ENCODE assay signal across 29 cellular contexts in genomic region chr7:100163871-100164270, GRCh38. TPM values are rescaled to one million over a fixed set of nuclear protein-coding genes. Genes with fewer than 3 reads are reported as not detected.
A peak's percentile ranks its signal among the peaks of the same experiment; 100 is the strongest.
DNase-seq lines count a peak whose midpoint lies in the region; ATAC-seq, FAIRE-seq and TF ChIP-seq lines count a peak whose summit lies in the region.
"Had no signal": no experiment of that assay in that cellular context is flagged by ENCODE, and none has a peak within 500 bp of the region (broad histone marks: within the 10 kb centered on the region; RNA-seq: fewer than 3 reads in every experiment).

No MANE protein-coding gene starts in this region.

- H3K27ac Mint-ChIP-seq in activated CD4-positive, alpha-beta T cell treated with anti-CD3 and anti-CD28 coated beads, Interleukin-2, amount 10 ng/mL, durations not matched to agents 7 days and 5 days, result peak overlapping the region; percentile 98
- H3K27ac Mint-ChIP-seq: B cell had no signal

- peak overlapping the region; percentile 52 for H3K27ac ChIP-seq in RWPE2 (ENCODE audit: poor library complexity, severe bottlenecking)
- H3K27ac ChIP-seq in H1 (ENCODE audit: low read depth, low read length), result no peak overlapping the region
- peak overlapping the region in 2 of 8 donors; percentile 32 to 51 for H3K27ac ChIP-seq in spleen
- H3K27ac ChIP-seq: esophagus muscularis mucosa, gastrocnemius medialis, neutrophil, psoas muscle, thyroid gland had no signal

- TF ChIP-seq CTCF in RWPE2 (IDR thresholded peaks at IDR 0.05; ENCODE audit: poor library complexity, severe bottlenecking) (no peak), H1 (IDR thresholded peaks at IDR 0.05; ENCODE audit: control extremely low read depth in 1 of 3, insufficient read depth in 1 of 3, low read depth in 1 of 3, low read length in 3 of 3) (no peak), spleen (IDR thresholded peaks at IDR 0.05 in 8 of 11, conservative IDR thresholded peaks at IDR 0.05 in 3 of 11) (no peak)

- H3K4me1 ChIP-seq in RWPE2 (ENCODE audit: insufficient read depth, poor library complexity, severe bottlenecking) (peaks cover 10% of the 10 kb centered on the region), H1 (replicated peaks in 1 of 4; ENCODE audit: control insufficient read depth in 3 of 4, insufficient read depth in 4 of 4, low read length in 3 of 4) (peaks cover 5 to 15% (median 7%) of the 10 kb centered on the region in 4 experiments), spleen (peaks cover 10 to 51% (median 28%) of the 10 kb centered on the region in 6 donors)

- H3K27me3 Mint-ChIP-seq in activated CD4-positive, alpha-beta T cell treated with anti-CD3 and anti-CD28 coated beads, Interleukin-2, amount 10 ng/mL, durations not matched to agents 7 days and 5 days, result no peaks in the 10 kb centered on the region

- intact Hi-C loops in spleen (cut with DNase I; ENCODE audit: low total_unique reads), result no loop called here

- H2BK12ac ChIP-seq in H1 (ENCODE audit: low read depth, low read length), result no peak overlapping the region; the same call in 1 of the 2 replicates

- POLR2A ChIA-PET in activated CD4-positive, alpha-beta T cell treated with anti-CD3 and anti-CD28 coated beads, Interleukin-2, amount 10 ng/mL, durations not matched to agents 7 days and 5 days (lab: Charles Lee), result interaction anchor here (0.6 kb wide), 1 partner anchor 61 kb away, joined by 5 read pairs; no protein-coding TSS in a partner anchor
- POLR2A ChIA-PET in H1 (lab: Charles Lee; ENCODE audit: partially characterized antibody), result interaction anchor here (11.0 kb wide), 1 partner anchor 7 kb away, joined by 145 read pairs; the partner anchor contains the start of gene TRAPPC14

- no peaks in the 10 kb centered on the region; the same call in 1 of the 2 replicates for H3K79me1 ChIP-seq in H1 (ENCODE audit: low read depth, low read length)

- H3K23me2 ChIP-seq in H1 (ENCODE audit: low read depth, low read length), result peaks cover 6% of the 10 kb centered on the region; the same call in 1 of the 2 replicates

- peak overlapping the region; percentile 3 for H4K91ac ChIP-seq in H1 (replicated peaks; ENCODE audit: insufficient read length, low read length)

- no peak for TF ChIP-seq RAD21 in H1 (IDR thresholded peaks at IDR 0.05 in 1 of 2, conservative IDR thresholded peaks at IDR 0.05 in 1 of 2; ENCODE audit: low read depth in 2 of 2, low read length in 2 of 2)

- peak overlapping the region; percentile 60 for H3K4me3 Mint-ChIP-seq in activated CD4-positive, alpha-beta T cell treated with anti-CD3 and anti-CD28 coated beads, Interleukin-2, amount 10 ng/mL, durations not matched to agents 7 days and 5 days
- H3K4me3 Mint-ChIP-seq: B cell had no signal

- no peak overlapping the region for H2BK5ac ChIP-seq in H1 (ENCODE audit: low read depth, low read length)

- H2BK15ac ChIP-seq in H1 (ENCODE audit: low read length), result no peak overlapping the region

- no peak overlapping the region for H3K23ac ChIP-seq in H1 (ENCODE audit: insufficient read length)

- no peak overlapping the region; the same call in 1 of the 2 replicates for H2BK20ac ChIP-seq in H1 (ENCODE audit: low read length)

- no peaks in the 10 kb centered on the region for H3K79me2 ChIP-seq in H1 (ENCODE audit: control insufficient read depth in 1 of 2, insufficient read depth in 2 of 2, low read length in 2 of 2)

- H3K27me3 ChIP-seq in RWPE2 (ENCODE audit: insufficient read depth, poor library complexity, severe bottlenecking) (no peaks in the 10 kb centered on the region), H1 (replicated peaks in 1 of 4; ENCODE audit: control insufficient read depth in 3 of 4, extremely low read depth in 1 of 4, insufficient read depth in 3 of 4, low read length in 3 of 4) (peaks cover 0 to 10% (median 2%) of the 10 kb centered on the region in 4 experiments; a peak in 1 of 7 replicates), spleen (replicated peaks in 1 of 7) (peaks cover 0 to 38% (median 13%) of the 10 kb centered on the region in 7 donors)
- H3K27me3 ChIP-seq: thyroid gland had no signal

- FAIRE-seq in H1 (lab: Jason Lieb, UNC), result no peak
- FAIRE-seq: A204.1 had no signal

- H3K36me3 Mint-ChIP-seq in activated CD4-positive, alpha-beta T cell treated with anti-CD3 and anti-CD28 coated beads, Interleukin-2, amount 10 ng/mL, durations not matched to agents 7 days and 5 days (ENCODE audit: low read depth), result peaks cover 10% of the 10 kb centered on the region

- no peak for DNase-seq in activated CD4-positive, alpha-beta T cell treated with anti-CD3 and anti-CD28 coated beads, Interleukin-2, amount 10 ng/mL, durations not matched to agents 7 days and 5 days
- DNase-seq in activated CD4-positive, alpha-beta T cell treated with anti-CD3 and anti-CD28 coated beads for 48 hours, result no peak
- DNase-seq in RWPE2 (ENCODE audit: low spot score), result no peak
- no peak for DNase-seq in H1 (ENCODE audit: low read depth in 1 of 2, low spot score in 2 of 2)
- DNase-seq in spleen, result peak; percentile 53
- DNase-seq in NCI-H2227 (lab: John Stamatoyannopoulos, UW; ENCODE audit: unreplicated experiment), result no peak
- DNase-seq in OCI-M1 (lab: John Stamatoyannopoulos, UW), result no peak
- DNase-seq: activated naive CD4-positive, alpha-beta T cell; activated T-cell treated with anti-CD3 and anti-CD28 coated beads for 4 hours; Calu3; effector CD4-positive, alpha-beta T cell; gastrocnemius medialis; islet precursor cell; NCI-H1092 treated with DMSO at 0.1 percent for 48 hours; NCI-H2029; NCI-H226; NCI-H82; SIG-M5; stimulated activated CD4-positive, alpha-beta T cell treated with anti-CD3 and anti-CD28 coated beads, Interleukin-2, amount 100 ng/mL, for 48 hours; stimulated activated naive CD4-positive, alpha-beta T cell treated with Interleukin-2 at 50 U/mL for 16 hours; thyroid gland had no signal

- ATAC-seq in RWPE2 (ENCODE audit: low read depth) (no peak), GM21723 (IDR thresholded peaks at IDR 0.05; ENCODE audit: unreplicated experiment) (no peak)
- ATAC-seq: gastrocnemius medialis, psoas muscle had no signal

- H2AFZ ChIP-seq in H1 (ENCODE audit: low read length), result no peak overlapping the region

- H3K56ac ChIP-seq in H1 (replicated peaks; ENCODE audit: insufficient read length, low read depth, low read length), result no peak overlapping the region

- H3K4me1 Mint-ChIP-seq in activated CD4-positive, alpha-beta T cell treated with anti-CD3 and anti-CD28 coated beads, Interleukin-2, amount 10 ng/mL, durations not matched to agents 7 days and 5 days, result peaks cover 78% of the 10 kb centered on the region

- CTCF ChIA-PET in activated CD4-positive, alpha-beta T cell treated with anti-CD3 and anti-CD28 coated beads, Interleukin-2, amount 10 ng/mL, durations not matched to agents 7 days and 5 days (lab: Charles Lee), result interaction anchor here (0.5 to 1.3 kb wide), 7 partner anchors 8 to 41 kb away, joined by 3 to 5 read pairs (median 3); partner anchors contain the start of genes LAMTOR4 and MBLAC1
- CTCF ChIA-PET in H1 (lab: Charles Lee; ENCODE audit: partially characterized antibody), result interaction anchor here (0.9 to 11.2 kb wide), 2 partner anchors 32 to 54 kb away, joined by 4 to 94 read pairs; no protein-coding TSS in a partner anchor

- H3K4me3 ChIP-seq in RWPE2 (ENCODE audit: severe bottlenecking), result no peak overlapping the region
- H3K4me3 ChIP-seq in H1 (ENCODE audit: extremely low read depth in 1 of 4, insufficient read depth in 2 of 4, low read depth in 3 of 4, low read length in 4 of 4), result no peak overlapping the region
- no peak overlapping the region for H3K4me3 ChIP-seq in spleen
- H3K4me3 ChIP-seq: esophagus muscularis mucosa, gastrocnemius medialis, lung, psoas muscle, smooth muscle cell, thyroid gland had no signal

- H3K9me3 Mint-ChIP-seq in activated CD4-positive, alpha-beta T cell treated with anti-CD3 and anti-CD28 coated beads, Interleukin-2, amount 10 ng/mL, durations not matched to agents 7 days and 5 days, result no peaks in the 10 kb centered on the region

- H3K9me3 ChIP-seq in RWPE2 (ENCODE audit: severe bottlenecking), result no peaks in the 10 kb centered on the region
- no peaks in the 10 kb centered on the region for H3K9me3 ChIP-seq in H1 (ENCODE audit: insufficient read depth in 2 of 2, low read depth in 1 of 2, low read length in 1 of 2)
- no peaks in the 10 kb centered on the region for H3K9me3 ChIP-seq in spleen
- H3K9me3 ChIP-seq: esophagus muscularis mucosa, gastrocnemius medialis, neutrophil, psoas muscle, thyroid gland had no signal

- H3K4me2 ChIP-seq in H1 (ENCODE audit: insufficient read depth in 1 of 2, low read depth in 2 of 2, low read length in 2 of 2), result no peak overlapping the region
- H3K4me2 ChIP-seq: smooth muscle cell had no signal

- H3K4ac ChIP-seq in H1 (replicated peaks; ENCODE audit: insufficient read length, low read depth, low read length), result no peak overlapping the region

- no peak overlapping the region for H3K14ac ChIP-seq in H1 (ENCODE audit: insufficient read length)

- TF ChIP-seq POLR2A in H1 (IDR thresholded peaks at IDR 0.05; ENCODE audit: control extremely low read depth in 1 of 2, low read depth in 2 of 2, low read length in 2 of 2) (no peak), spleen (IDR thresholded peaks at IDR 0.05) (no peak)

- no peak overlapping the region for H4K5ac ChIP-seq in H1 (ENCODE audit: insufficient read length, low read depth, low read length)

- H3K36me3 ChIP-seq in RWPE2 (ENCODE audit: low read depth) (no peaks in the 10 kb centered on the region), H1 (ENCODE audit: control insufficient read depth in 2 of 4, insufficient read depth in 4 of 4, low read length in 3 of 4) (no peaks in the 10 kb centered on the region), spleen (no peaks in the 10 kb centered on the region)
- H3K36me3 ChIP-seq: esophagus muscularis mucosa, gastrocnemius medialis, neutrophil, thyroid gland had no signal

- H2BK120ac ChIP-seq in H1 (replicated peaks; ENCODE audit: low read depth, low read length), result no peak overlapping the region

- TF ChIP-seq EP300 in H1 (IDR thresholded peaks at IDR 0.05; ENCODE audit: borderline replicate concordance in 1 of 2, low read depth in 2 of 2, low read length in 2 of 2), result no peak

- H3K9ac ChIP-seq in H1 (replicated peaks in 1 of 4; ENCODE audit: extremely low read depth in 1 of 4, low read depth in 3 of 4, low read length in 3 of 4), result no peak overlapping the region

- no peak overlapping the region for H3K18ac ChIP-seq in H1 (ENCODE audit: extremely low read depth, low read length)

- no peaks in the 10 kb centered on the region for H4K20me1 ChIP-seq in H1 (replicated peaks in 1 of 2; ENCODE audit: control insufficient read depth in 1 of 2, insufficient read depth in 2 of 2, low read length in 2 of 2)

- WGBS in H1 (ENCODE audit: extremely low coverage in 1 of 2, insufficient coverage in 1 of 2, insufficient read length in 1 of 2, insufficient replicate concordance in 2 of 2, low coverage in 1 of 2, low lambda C conversion rate in 2 of 2, missing lambda C conversion rate in 1 of 2), 2 experiments, result 86% methylated on average over 5 of the region's 5 CpGs; no CpG with 5 or more reads in 1 of the 2 experiments
- 87 to 93% (median 90%) methylated on average over 5 of the region's 5 CpGs for WGBS in spleen, 5 donors

- no peak overlapping the region for H2AK5ac ChIP-seq in H1 (ENCODE audit: low read depth, low read length)

- no peak overlapping the region for H4K8ac ChIP-seq in H1 (ENCODE audit: extremely low read depth, insufficient read depth, low read length)

RNA-seq across cellular contexts. Expression of gene GAL3ST4, which starts 4.5 kb away (rescaled TPM):
- total RNA-seq in activated CD4-positive, alpha-beta T cell treated with anti-CD3 and anti-CD28 coated beads, Interleukin-2, amount 10 ng/mL, durations not matched to agents 7 days and 5 days, result 10 to 100 TPM; 14.2 to 15.6 TPM
- total RNA-seq in H1 (2021; fragmentation: NEBNext Ultra II Directional; extraction: Animal tissue kit (Norgen Biotek cat#: 25700)), result 5.1 and 5.3 TPM in 2 replicates
- polyA plus RNA-seq in H1 (2011; rRNA removed) (13.8 and 15.8 TPM in 2 replicates), spleen (1 to 10 TPM; 1.0 to 2.8 (median 1.1) TPM)
- 9.7 TPM for polyA plus RNA-seq in H1 (2011; cell fraction: cytosol; rRNA removed)
- 16.7 TPM for polyA plus RNA-seq in H1 (2011; cell fraction: nucleus; rRNA removed)
- 6.8 to 11.1 TPM (median 8.5 TPM) in 4 replicates for polyA plus RNA-seq in H1 (2012, experiment 1 of 2)
- polyA plus RNA-seq in H1 (2012, experiment 2 of 2), result 5.8 TPM
- polyA plus RNA-seq in H1 (2013, experiment 1 of 2), result 9.2 TPM
- polyA plus RNA-seq in H1 (2013, experiment 2 of 2), result 9.8 TPM
- polyA minus RNA-seq in H1 (2011; rRNA and poly(A)+ RNA removed), result 6.7 and 6.9 TPM in 2 replicates
- 6.5 TPM for polyA minus RNA-seq in H1 (2011; cell fraction: cytosol; rRNA and poly(A)+ RNA removed)
- 3.9 TPM for polyA minus RNA-seq in H1 (2011; cell fraction: nucleus; rRNA and poly(A)+ RNA removed)
- total RNA-seq in spleen, result 1 to 10 TPM; 1.3 to 6.2 (median 3.0) TPM

RNA-seq across cellular contexts. Expression of gene TRAPPC14, which starts 5.3 kb away (rescaled TPM):
- total RNA-seq in activated CD4-positive, alpha-beta T cell treated with anti-CD3 and anti-CD28 coated beads, Interleukin-2, amount 10 ng/mL, durations not matched to agents 7 days and 5 days, result 10 to 100 TPM; 54.0 to 54.6 TPM
- total RNA-seq in H1 (2021; fragmentation: NEBNext Ultra II Directional; extraction: Animal tissue kit (Norgen Biotek cat#: 25700)), result 20.2 and 22.1 TPM in 2 replicates
- 11.9 and 19.6 TPM in 2 replicates for polyA plus RNA-seq in H1 (2011; rRNA removed)
- 8.6 TPM for polyA plus RNA-seq in H1 (2011; cell fraction: cytosol; rRNA removed)
- polyA plus RNA-seq in H1 (2011; cell fraction: nucleus; rRNA removed), result 55.1 TPM
- 13.7 to 21.2 TPM (median 20.2 TPM) in 4 replicates for polyA plus RNA-seq in H1 (2012, experiment 1 of 2)
- 16.9 TPM for polyA plus RNA-seq in H1 (2012, experiment 2 of 2)
- 16.6 TPM for polyA plus RNA-seq in H1 (2013, experiment 1 of 2)
- polyA plus RNA-seq in H1 (2013, experiment 2 of 2), result 15.0 TPM
- 8.3 and 8.7 TPM in 2 replicates for polyA minus RNA-seq in H1 (2011; rRNA and poly(A)+ RNA removed)
- 6.9 TPM for polyA minus RNA-seq in H1 (2011; cell fraction: cytosol; rRNA and poly(A)+ RNA removed)
- 21.6 TPM for polyA minus RNA-seq in H1 (2011; cell fraction: nucleus; rRNA and poly(A)+ RNA removed)
- total RNA-seq in spleen, result 10 to 100 TPM; 33.0 to 68.7 (median 48.2) TPM
- polyA plus RNA-seq in spleen, result 10 to 100 TPM; 33.0 to 54.5 (median 51.4) TPM

RNA-seq across cellular contexts. Expression of gene GPC2, which starts 13.3 kb away (rescaled TPM):
- total RNA-seq in activated CD4-positive, alpha-beta T cell treated with anti-CD3 and anti-CD28 coated beads, Interleukin-2, amount 10 ng/mL, durations not matched to agents 7 days and 5 days, result 10 to 100 TPM; 13.9 to 20.9 TPM
- total RNA-seq in H1 (2021; fragmentation: NEBNext Ultra II Directional; extraction: Animal tissue kit (Norgen Biotek cat#: 25700)), result 44.8 and 46.8 TPM in 2 replicates
- polyA plus RNA-seq in H1 (2011; rRNA removed) (25.3 and 47.8 TPM in 2 replicates), spleen (1 to 10 TPM; 2.1 to 4.4 (median 4.2) TPM)
- polyA plus RNA-seq in H1 (2011; cell fraction: cytosol; rRNA removed), result 39.1 TPM
- polyA plus RNA-seq in H1 (2011; cell fraction: nucleus; rRNA removed), result 158 TPM
- polyA plus RNA-seq in H1 (2012, experiment 1 of 2), result 31.9 to 46.9 TPM (median 42.9 TPM) in 4 replicates
- 31.2 TPM for polyA plus RNA-seq in H1 (2012, experiment 2 of 2)
- 36.0 TPM for polyA plus RNA-seq in H1 (2013, experiment 1 of 2)
- polyA plus RNA-seq in H1 (2013, experiment 2 of 2), result 33.6 TPM
- polyA minus RNA-seq in H1 (2011; rRNA and poly(A)+ RNA removed), result 12.6 and 14.1 TPM in 2 replicates
- 18.3 TPM for polyA minus RNA-seq in H1 (2011; cell fraction: cytosol; rRNA and poly(A)+ RNA removed)
- polyA minus RNA-seq in H1 (2011; cell fraction: nucleus; rRNA and poly(A)+ RNA removed), result 40.0 TPM
- 1 to 10 TPM; 2.4 to 5.3 (median 4.5) TPM for total RNA-seq in spleen

RNA-seq across cellular contexts. Expression of gene STAG3, which starts 13.8 kb away (rescaled TPM):
- total RNA-seq in activated CD4-positive, alpha-beta T cell treated with anti-CD3 and anti-CD28 coated beads, Interleukin-2, amount 10 ng/mL, durations not matched to agents 7 days and 5 days, result 10 to 100 TPM; 24.2 to 24.7 TPM
- 3.3 and 3.8 TPM in 2 replicates for total RNA-seq in H1 (2021; fragmentation: NEBNext Ultra II Directional; extraction: Animal tissue kit (Norgen Biotek cat#: 25700))
- polyA plus RNA-seq in H1 (2011; rRNA removed) (1.3 and 1.9 TPM in 2 replicates), spleen (100 to 1,000 TPM in 2 of 3 donors, 10 to 100 TPM in 1; 69.5 to 123 (median 104) TPM)
- 1.6 TPM for polyA plus RNA-seq in H1 (2011; cell fraction: cytosol; rRNA removed)
- 6.5 TPM for polyA plus RNA-seq in H1 (2011; cell fraction: nucleus; rRNA removed)
- 5.3 to 7.8 TPM (median 6.2 TPM) in 4 replicates for polyA plus RNA-seq in H1 (2012, experiment 1 of 2)
- 3.1 TPM for polyA plus RNA-seq in H1 (2012, experiment 2 of 2)
- 1.8 TPM for polyA plus RNA-seq in H1 (2013, experiment 1 of 2)
- 1.5 TPM for polyA plus RNA-seq in H1 (2013, experiment 2 of 2)
- 3.2 and 4.2 TPM in 2 replicates for polyA minus RNA-seq in H1 (2011; rRNA and poly(A)+ RNA removed)
- polyA minus RNA-seq in H1 (2011; cell fraction: cytosol; rRNA and poly(A)+ RNA removed), result 0.44 TPM
- polyA minus RNA-seq in H1 (2011; cell fraction: nucleus; rRNA and poly(A)+ RNA removed), result 1.5 TPM
- 10 to 100 TPM in 5 of 7 donors, 1 to 10 TPM in 2; 8.0 to 59.6 (median 31.4) TPM for total RNA-seq in spleen

RNA-seq across cellular contexts. Expression of gene LAMTOR4, which starts 15.2 kb away (rescaled TPM):
- total RNA-seq in activated CD4-positive, alpha-beta T cell treated with anti-CD3 and anti-CD28 coated beads, Interleukin-2, amount 10 ng/mL, durations not matched to agents 7 days and 5 days, result 100 to 1,000 TPM; 124 to 172 TPM
- total RNA-seq in H1 (2021; fragmentation: NEBNext Ultra II Directional; extraction: Animal tissue kit (Norgen Biotek cat#: 25700)), result 153 and 161 TPM in 2 replicates
- polyA plus RNA-seq in H1 (2011; rRNA removed) (622 and 735 TPM in 2 replicates), spleen (100 to 1,000 TPM; 470 to 709 (median 574) TPM)
- polyA plus RNA-seq in H1 (2011; cell fraction: cytosol; rRNA removed), result 505 TPM
- polyA plus RNA-seq in H1 (2011; cell fraction: nucleus; rRNA removed), result 363 TPM
- polyA plus RNA-seq in H1 (2012, experiment 1 of 2), result 152 to 293 TPM (median 281 TPM) in 4 replicates
- polyA plus RNA-seq in H1 (2012, experiment 2 of 2), result 327 TPM
- 160 TPM for polyA plus RNA-seq in H1 (2013, experiment 1 of 2)
- 154 TPM for polyA plus RNA-seq in H1 (2013, experiment 2 of 2)
- 44.3 and 46.6 TPM in 2 replicates for polyA minus RNA-seq in H1 (2011; rRNA and poly(A)+ RNA removed)
- 43.1 TPM for polyA minus RNA-seq in H1 (2011; cell fraction: cytosol; rRNA and poly(A)+ RNA removed)
- polyA minus RNA-seq in H1 (2011; cell fraction: nucleus; rRNA and poly(A)+ RNA removed), result 53.3 TPM
- 100 to 1,000 TPM; 152 to 328 (median 187) TPM for total RNA-seq in spleen
